ENCODE assay signal across 12 cellular contexts in the genomic region with DNA sequence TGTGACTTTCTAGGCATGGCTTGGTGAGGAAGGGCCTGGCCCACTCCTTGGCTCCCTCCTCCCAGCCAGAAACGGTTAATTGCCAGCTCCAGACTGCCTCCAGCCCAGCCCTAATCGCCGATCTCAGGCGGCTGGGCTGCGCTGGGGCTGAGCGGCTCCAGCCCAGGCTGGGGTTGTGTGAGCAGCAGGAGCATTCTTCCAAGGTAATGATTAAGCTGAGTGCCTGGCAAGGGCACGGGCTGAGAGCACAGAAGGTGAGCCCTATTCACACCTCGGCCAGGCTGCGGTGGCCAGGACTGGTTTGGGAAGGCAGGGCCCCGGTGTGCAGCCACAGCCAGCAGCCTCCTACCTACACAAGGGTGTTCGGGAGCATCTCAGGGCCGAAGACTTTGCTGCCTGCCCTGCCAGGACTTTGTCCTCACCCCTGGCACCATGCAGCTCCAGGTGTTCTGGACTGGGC. TPM values are rescaled to one million over a fixed set of nuclear protein-coding genes. Genes with fewer than 3 reads are reported as not detected.
DNase-seq lines count a peak whose midpoint lies in the region; ATAC-seq and TF ChIP-seq lines count a peak whose summit lies in the region.
"Had no signal": no experiment of that assay in that cellular context is flagged by ENCODE, and none has a peak within 500 bp of the region (broad histone marks: within the 10 kb centered on the region; RNA-seq: fewer than 3 reads in every experiment).

A gene (plus strand): TSS at position 257 of the 460 bp plus-strand sequence. CDS start 176 bp downstream, at position 433.

- H3K36me3 ChIP-seq in WERI-Rb-1 = no peaks in the 10 kb centered on the region
- no peaks in the 10 kb centered on the region for H3K36me3 ChIP-seq in thyroid gland

- H3K27ac ChIP-seq in WERI-Rb-1 (peak within 1 kb of the TSS; percentile 81), thyroid gland (peak within 1 kb of the TSS in 2 of 3 donors; percentile 36 to 63), coronary artery (no peak within 1 kb of the TSS)

- H3K4me1 ChIP-seq in thyroid gland = peaks cover 32 to 62% of the 10 kb centered on the region in 2 donors

- ATAC-seq in left colon = peak; percentile 90
- ATAC-seq: activated T-cell treated with anti-CD3 and anti-CD28 coated beads, Interleukin-2, amount 50 U/mL, for 72 hours had no signal

- WGBS in thyroid gland, 2 donors = 11% methylated on average over 12 of the region's 12 CpGs; no CpG with 5 or more reads in 1 of the 2 donors

- H3K9me3 ChIP-seq in WERI-Rb-1 (ENCODE audit: severe bottlenecking) = no peaks in the 10 kb centered on the region
- no peaks in the 10 kb centered on the region for H3K9me3 ChIP-seq in thyroid gland

- no peak for TF ChIP-seq CTCF in WERI-Rb-1 (IDR thresholded peaks at IDR 0.05; ENCODE audit: low read depth, low read length)
- TF ChIP-seq CTCF in thyroid gland (IDR thresholded peaks at IDR 0.05) = no peak
- no peak for TF ChIP-seq CTCF in coronary artery (IDR thresholded peaks at IDR 0.05)

- intact Hi-C loops in left colon (cut with DNase I, micrococcal nuclease) = no loop called here
- intact Hi-C loops in thyroid gland (cut with DNase I) = no loop called here

- H3K27me3 ChIP-seq in WERI-Rb-1 (ENCODE audit: insufficient read depth, low read depth, severe bottlenecking) (no peaks in the 10 kb centered on the region), thyroid gland (no peaks in the 10 kb centered on the region)

- peak within 1 kb of the TSS; percentile 11 for H3K4me3 ChIP-seq in WERI-Rb-1 (ENCODE audit: low read depth, low read length)
- no peak within 1 kb of the TSS for H3K4me3 ChIP-seq in thyroid gland (replicated peaks in 1 of 3)
- no peak within 1 kb of the TSS for H3K4me3 ChIP-seq in coronary artery

- TF ChIP-seq POLR2A in thyroid gland (IDR thresholded peaks at IDR 0.05) = no peak

- DNase-seq in NCI-H510A treated with DMSO at 0.1 percent for 48 hours (lab: John Stamatoyannopoulos, UW) = peak; percentile 25
- DNase-seq in NCI-H510A (lab: John Stamatoyannopoulos, UW) = no peak
- DNase-seq in WERI-Rb-1 = peak; percentile 81
- peak; percentile 69 to 80 for DNase-seq in left colon
- DNase-seq in thyroid gland = peak; percentile 85 to 91
- DNase-seq in coronary artery (ENCODE audit: low spot score) = no peak
- DNase-seq in COLO829 (ENCODE audit: low spot score) = no peak
- no peak for DNase-seq in NCI-H1048 (lab: John Stamatoyannopoulos, UW)
- DNase-seq: activated T-cell treated with anti-CD3 and anti-CD28 coated beads, Interleukin-2, amount 50 U/mL, for 72 hours had no signal

RNA-seq across cellular contexts. Expression of the gene that starts here (rescaled TPM):
- total RNA-seq in left colon = 10 to 100 TPM; 25.0 to 33.1 TPM
- total RNA-seq in thyroid gland = not detected
- total RNA-seq: activated T-cell treated with anti-CD3 and anti-CD28 coated beads, Interleukin-2, amount 50 U/mL, for 72 hours; HT1080; NCI-H460; ureter had no signal

Comparison
In these comparisons a context has a peak if more than half of its experiments do, and no peak if none do; other contexts are left out.
1. RNA of the gene that starts here (total RNA-seq): 25.0 to 33.1 TPM in left colon; not detected in thyroid gland; every median in the first group is over 10 times any median in the second.
2. DNase-seq: peak in NCI-H510A treated with DMSO at 0.1 percent for 48 hours (single experiment), WERI-Rb-1 (single experiment) and left colon (2 of 2); none in NCI-H510A (single experiment), coronary artery (single experiment), COLO829 (single experiment) and NCI-H1048 (single experiment).
3. Peak in DNase-seq and H3K27ac ChIP-seq in thyroid gland; RNA of the gene not detected or under 1 TPM.